In the genomic region with DNA sequence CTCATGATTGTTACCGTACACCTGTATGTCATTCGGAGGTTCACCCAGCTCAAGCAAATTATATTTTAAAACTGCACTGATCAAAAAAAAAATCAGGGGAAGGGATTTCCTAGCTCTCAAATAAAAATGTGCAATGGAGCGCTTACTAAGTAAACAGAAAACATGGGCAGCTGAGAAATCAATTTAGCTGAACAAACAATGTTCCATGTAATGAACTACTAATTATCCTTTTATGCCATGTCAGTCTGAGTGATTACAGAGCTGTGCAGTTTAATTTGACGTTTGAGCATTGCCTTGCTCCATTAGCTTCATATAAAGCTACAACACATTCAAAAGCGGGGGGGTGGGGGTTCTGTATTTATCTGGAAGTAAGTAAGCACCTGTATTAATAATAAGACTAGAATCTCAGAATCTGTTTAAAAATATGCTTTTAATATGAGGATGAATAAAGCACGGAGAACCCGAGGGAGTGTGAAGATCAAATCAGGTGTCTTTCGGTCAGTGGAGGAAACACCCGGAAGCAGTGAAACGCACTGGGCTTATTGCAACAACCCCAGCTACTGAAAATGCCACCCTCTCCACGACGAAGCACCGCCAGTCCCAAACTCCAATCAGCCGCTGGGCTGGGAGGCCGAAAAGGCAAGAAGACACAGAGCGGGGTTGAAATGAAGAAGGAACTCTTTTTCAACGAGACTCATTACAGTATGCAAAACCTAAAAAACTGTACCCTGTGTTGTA, we compare ENCODE assay signal across 18 cellular contexts.
A peak's percentile ranks its signal among the peaks of the same experiment; 100 is the strongest.
DNase-seq lines count a peak whose midpoint lies in the region; ATAC-seq and TF ChIP-seq lines count a peak whose summit lies in the region.
"Had no signal": no experiment of that assay in that cellular context is flagged by ENCODE, and none has a peak within 500 bp of the region (broad histone marks: within the 10 kb centered on the region; RNA-seq: fewer than 3 reads in every experiment).

No MANE protein-coding gene starts in this region.

- H3K27ac ChIP-seq in hepatocyte: peak overlapping the region; percentile 20
- H3K27ac ChIP-seq: heart right ventricle had no signal

- no peaks in the 10 kb centered on the region for H3K9me2 ChIP-seq in hepatocyte (replicated peaks; ENCODE audit: insufficient read depth)

- H3K4me2 ChIP-seq in hepatocyte: no peak overlapping the region

- no peaks in the 10 kb centered on the region for H3K9me3 ChIP-seq in hepatocyte (ENCODE audit: low read depth)
- H3K9me3 ChIP-seq: esophagus squamous epithelium, heart right ventricle had no signal

- H3K4me3 ChIP-seq in hepatocyte: no peak overlapping the region
- H3K4me3 ChIP-seq: esophagus squamous epithelium, heart right ventricle had no signal

- H2AFZ ChIP-seq in hepatocyte: no peak overlapping the region

- peaks cover 13% of the 10 kb centered on the region for H3K4me1 ChIP-seq in hepatocyte (ENCODE audit: insufficient read depth)
- H3K4me1 ChIP-seq: heart right ventricle had no signal

- no peaks in the 10 kb centered on the region for H3K79me2 ChIP-seq in hepatocyte

- ATAC-seq in SK-N-SH treated with all-trans-retinoic acid at 6 μM for 48 hours: no peak
- no peak for ATAC-seq in GM21367 (IDR thresholded peaks at IDR 0.05; ENCODE audit: unreplicated experiment)
- ATAC-seq in HG03442 (IDR thresholded peaks at IDR 0.05; ENCODE audit: unreplicated experiment): no peak
- ATAC-seq: activated CD8-positive, alpha-beta T cell treated with anti-CD3 and anti-CD28 coated beads for 36 hours; heart right ventricle; stimulated activated naive B cell treated with anti-CD40 and anti-IgM and Interleukin-4, amounts not matched to agents 10 μg/mL and 1 μg/mL and 100 μg/mL, for 72 hours had no signal

- no peak for TF ChIP-seq CTCF in hepatocyte (IDR thresholded peaks at IDR 0.05; ENCODE audit: poor library complexity)

- DNase-seq in DMS53 treated with DMSO at 0.1 percent for 48 hours (lab: John Stamatoyannopoulos, UW; ENCODE audit: unreplicated experiment) (peak; percentile 19), NCI-H1694 treated with DMSO at 0.1 percent for 48 hours (lab: John Stamatoyannopoulos, UW) (peak; percentile 62), NCI-H526 (lab: John Stamatoyannopoulos, UW) (peak; percentile 30 to 32), hepatocyte (ENCODE audit: low spot score) (no peak)
- DNase-seq in stimulated activated CD4-positive, alpha-beta T cell treated with anti-CD3 and anti-CD28 coated beads, Interleukin-2, amount 100 ng/mL, for 48 hours: no peak
- DNase-seq: activated CD8-positive, alpha-beta T cell treated with anti-CD3 and anti-CD28 coated beads for 36 hours; activated effector memory CD4-positive, alpha-beta T cell treated with anti-CD3 and anti-CD28 coated beads, Interleukin-2, amount 50 U/mL, for 16 hours; aorta; esophagus squamous epithelium; heart right ventricle; kidney glomerular epithelial cell; midbrain; MM.1S; nucleus accumbens; stimulated activated naive B cell treated with anti-CD40 and anti-IgM and Interleukin-4, amounts not matched to agents 10 μg/mL and 1 μg/mL and 100 μg/mL, for 72 hours had no signal

- H3K27me3 ChIP-seq in hepatocyte: no peaks in the 10 kb centered on the region
- H3K27me3 ChIP-seq: esophagus squamous epithelium had no signal

- H4K20me1 ChIP-seq in hepatocyte (ENCODE audit: insufficient read depth, poor library complexity, severe bottlenecking): no peaks in the 10 kb centered on the region

- WGBS in hepatocyte (ENCODE audit: low lambda C conversion rate, missing lambda C conversion rate): 85% methylated on average over 17 of the region's 17 CpGs

- no peaks in the 10 kb centered on the region for H3K36me3 ChIP-seq in hepatocyte (replicated peaks; ENCODE audit: insufficient read depth, low read depth)
- H3K36me3 ChIP-seq: esophagus squamous epithelium, heart right ventricle had no signal

TF ChIP-seq in SK-N-SH treated with all-trans-retinoic acid at 6 μM for 48 hours, 23 proteins besides CTCF, POLR2A, EP300 and RAD21:
- TF ChIP-seq, protein P1, sequence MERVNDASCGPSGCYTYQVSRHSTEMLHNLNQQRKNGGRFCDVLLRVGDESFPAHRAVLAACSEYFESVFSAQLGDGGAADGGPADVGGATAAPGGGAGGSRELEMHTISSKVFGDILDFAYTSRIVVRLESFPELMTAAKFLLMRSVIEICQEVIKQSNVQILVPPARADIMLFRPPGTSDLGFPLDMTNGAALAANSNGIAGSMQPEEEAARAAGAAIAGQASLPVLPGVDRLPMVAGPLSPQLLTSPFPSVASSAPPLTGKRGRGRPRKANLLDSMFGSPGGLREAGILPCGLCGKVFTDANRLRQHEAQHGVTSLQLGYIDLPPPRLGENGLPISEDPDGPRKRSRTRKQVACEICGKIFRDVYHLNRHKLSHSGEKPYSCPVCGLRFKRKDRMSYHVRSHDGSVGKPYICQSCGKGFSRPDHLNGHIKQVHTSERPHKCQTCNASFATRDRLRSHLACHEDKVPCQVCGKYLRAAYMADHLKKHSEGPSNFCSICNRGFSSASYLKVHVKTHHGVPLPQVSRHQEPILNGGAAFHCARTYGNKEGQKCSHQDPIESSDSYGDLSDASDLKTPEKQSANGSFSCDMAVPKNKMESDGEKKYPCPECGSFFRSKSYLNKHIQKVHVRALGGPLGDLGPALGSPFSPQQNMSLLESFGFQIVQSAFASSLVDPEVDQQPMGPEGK (CRISPR knock-in tag; IDR thresholded peaks at IDR 0.05; ENCODE audit: borderline replicate concordance): no peak
- TF ChIP-seq ZFP3 (CRISPR knock-in tag; IDR thresholded peaks at IDR 0.05) (no peak), TCF4 (CRISPR knock-in tag; IDR thresholded peaks at IDR 0.05; ENCODE audit: borderline replicate concordance) (no peak), ZC3H10 (CRISPR knock-in tag; IDR thresholded peaks at IDR 0.05) (no peak), TOX (CRISPR knock-in tag; IDR thresholded peaks at IDR 0.05; ENCODE audit: borderline replicate concordance) (no peak), BACH2 (CRISPR knock-in tag; IDR thresholded peaks at IDR 0.05; ENCODE audit: borderline replicate concordance) (no peak), ZNF565 (CRISPR knock-in tag; conservative IDR thresholded peaks at IDR 0.05; ENCODE audit: low read depth) (no peak), PPARA (CRISPR knock-in tag; IDR thresholded peaks at IDR 0.05; ENCODE audit: borderline replicate concordance) (no peak), SNAI2 (CRISPR knock-in tag; IDR thresholded peaks at IDR 0.05) (no peak), ARNTL (CRISPR knock-in tag; IDR thresholded peaks at IDR 0.05; ENCODE audit: borderline replicate concordance, low read depth) (no peak), OSR1 (CRISPR knock-in tag; IDR thresholded peaks at IDR 0.05) (no peak), ESRRG (CRISPR knock-in tag; IDR thresholded peaks at IDR 0.05) (no peak)
- TF ChIP-seq, protein P2, sequence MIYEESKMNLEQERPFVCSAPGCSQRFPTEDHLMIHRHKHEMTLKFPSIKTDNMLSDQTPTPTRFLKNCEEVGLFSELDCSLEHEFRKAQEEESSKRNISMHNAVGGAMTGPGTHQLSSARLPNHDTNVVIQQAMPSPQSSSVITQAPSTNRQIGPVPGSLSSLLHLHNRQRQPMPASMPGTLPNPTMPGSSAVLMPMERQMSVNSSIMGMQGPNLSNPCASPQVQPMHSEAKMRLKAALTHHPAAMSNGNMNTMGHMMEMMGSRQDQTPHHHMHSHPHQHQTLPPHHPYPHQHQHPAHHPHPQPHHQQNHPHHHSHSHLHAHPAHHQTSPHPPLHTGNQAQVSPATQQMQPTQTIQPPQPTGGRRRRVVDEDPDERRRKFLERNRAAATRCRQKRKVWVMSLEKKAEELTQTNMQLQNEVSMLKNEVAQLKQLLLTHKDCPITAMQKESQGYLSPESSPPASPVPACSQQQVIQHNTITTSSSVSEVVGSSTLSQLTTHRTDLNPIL (CRISPR knock-in tag; IDR thresholded peaks at IDR 0.05; ENCODE audit: low read depth): no peak
- TF ChIP-seq, protein P3, sequence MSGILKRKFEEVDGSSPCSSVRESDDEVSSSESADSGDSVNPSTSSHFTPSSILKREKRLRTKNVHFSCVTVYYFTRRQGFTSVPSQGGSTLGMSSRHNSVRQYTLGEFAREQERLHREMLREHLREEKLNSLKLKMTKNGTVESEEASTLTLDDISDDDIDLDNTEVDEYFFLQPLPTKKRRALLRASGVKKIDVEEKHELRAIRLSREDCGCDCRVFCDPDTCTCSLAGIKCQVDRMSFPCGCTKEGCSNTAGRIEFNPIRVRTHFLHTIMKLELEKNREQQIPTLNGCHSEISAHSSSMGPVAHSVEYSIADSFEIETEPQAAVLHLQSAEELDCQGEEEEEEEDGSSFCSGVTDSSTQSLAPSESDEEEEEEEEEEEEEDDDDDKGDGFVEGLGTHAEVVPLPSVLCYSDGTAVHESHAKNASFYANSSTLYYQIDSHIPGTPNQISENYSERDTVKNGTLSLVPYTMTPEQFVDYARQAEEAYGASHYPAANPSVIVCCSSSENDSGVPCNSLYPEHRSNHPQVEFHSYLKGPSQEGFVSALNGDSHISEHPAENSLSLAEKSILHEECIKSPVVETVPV (CRISPR knock-in tag; IDR thresholded peaks at IDR 0.05): no peak
- TF ChIP-seq, protein P4, sequence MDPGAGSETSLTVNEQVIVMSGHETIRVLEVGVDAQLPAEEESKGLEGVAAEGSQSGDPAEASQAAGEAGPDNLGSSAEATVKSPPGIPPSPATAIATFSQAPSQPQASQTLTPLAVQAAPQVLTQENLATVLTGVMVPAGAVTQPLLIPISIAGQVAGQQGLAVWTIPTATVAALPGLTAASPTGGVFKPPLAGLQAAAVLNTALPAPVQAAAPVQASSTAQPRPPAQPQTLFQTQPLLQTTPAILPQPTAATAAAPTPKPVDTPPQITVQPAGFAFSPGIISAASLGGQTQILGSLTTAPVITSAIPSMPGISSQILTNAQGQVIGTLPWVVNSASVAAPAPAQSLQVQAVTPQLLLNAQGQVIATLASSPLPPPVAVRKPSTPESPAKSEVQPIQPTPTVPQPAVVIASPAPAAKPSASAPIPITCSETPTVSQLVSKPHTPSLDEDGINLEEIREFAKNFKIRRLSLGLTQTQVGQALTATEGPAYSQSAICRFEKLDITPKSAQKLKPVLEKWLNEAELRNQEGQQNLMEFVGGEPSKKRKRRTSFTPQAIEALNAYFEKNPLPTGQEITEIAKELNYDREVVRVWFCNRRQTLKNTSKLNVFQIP (CRISPR knock-in tag; IDR thresholded peaks at IDR 0.05; ENCODE audit: borderline replicate concordance, low read depth): no peak

Comparison
In these comparisons a context has a peak if more than half of its experiments do, and no peak if none do; other contexts are left out.
1. DNase-seq: peak in DMS53 treated with DMSO at 0.1 percent for 48 hours (single experiment), NCI-H1694 treated with DMSO at 0.1 percent for 48 hours (single experiment) and NCI-H526 (2 of 2); none in hepatocyte (single experiment) and stimulated activated CD4-positive, alpha-beta T cell treated with anti-CD3 and anti-CD28 coated beads, Interleukin-2, amount 100 ng/mL, for 48 hours (0 of 2).